ENCODE assay signal across 9 cellular contexts in the genomic region with DNA sequence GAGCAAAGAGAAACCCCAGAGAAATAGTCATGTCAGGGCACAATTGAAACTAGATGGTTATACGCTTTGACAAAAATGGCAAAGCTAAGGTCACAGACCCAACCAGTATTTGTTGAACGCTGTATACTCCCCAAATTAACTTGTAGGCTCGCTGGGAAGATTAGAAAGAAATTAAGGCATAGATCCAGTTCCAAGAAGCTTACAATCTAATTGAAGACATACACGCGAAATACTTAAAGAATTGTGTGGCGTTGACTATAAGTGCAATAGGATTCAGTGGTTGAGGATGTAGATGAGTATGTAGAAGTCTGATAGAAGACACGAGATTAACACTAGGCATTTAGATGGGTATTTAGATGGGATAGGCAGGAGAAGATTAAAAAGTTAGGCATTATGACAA. TPM values are rescaled to one million over a fixed set of nuclear protein-coding genes. Genes with fewer than 3 reads are reported as not detected.
DNase-seq lines count a peak whose midpoint lies in the region; TF ChIP-seq lines count a peak whose summit lies in the region.
"Had no signal": no experiment of that assay in that cellular context is flagged by ENCODE, and none has a peak within 500 bp of the region (broad histone marks: within the 10 kb centered on the region; RNA-seq: fewer than 3 reads in every experiment).

No MANE protein-coding gene starts in this region.

- H4K8ac ChIP-seq in H9 (replicated peaks; ENCODE audit: insufficient read length, low read depth, low read length) = no peak overlapping the region

- no peak overlapping the region for H3K56ac ChIP-seq in H9 (ENCODE audit: insufficient read length, low read depth, low read length)

- H3K4me1 ChIP-seq in H9 (ENCODE audit: insufficient read depth, low read length) = no peaks in the 10 kb centered on the region
- no peaks in the 10 kb centered on the region for H3K4me1 ChIP-seq in iPS-15b (ENCODE audit: control insufficient read depth, insufficient read depth, low read length)
- H3K4me1 ChIP-seq in subcutaneous abdominal adipose tissue (ENCODE audit: control insufficient read depth in 5 of 5, insufficient read depth in 5 of 5, low read length in 5 of 5) = peaks cover 0 to 10% (median 9%) of the 10 kb centered on the region in 5 donors

- no peak overlapping the region for H3K14ac ChIP-seq in H9 (ENCODE audit: insufficient read depth, low read length)

- H3K4me3 ChIP-seq in iPS-15b (ENCODE audit: low read depth, low read length) (peak overlapping the region; percentile 80), subcutaneous abdominal adipose tissue (ENCODE audit: low read depth in 1 of 5, low read length in 5 of 5) (peak overlapping the region; percentile 84 to 95 (median 93))

- no peak overlapping the region for H2BK120ac ChIP-seq in H9 (ENCODE audit: low read depth, low read length, poor library complexity, severe bottlenecking)

- no peak overlapping the region for H3K27ac Mint-ChIP-seq in H9
- H3K27ac Mint-ChIP-seq: activated CD8-positive, alpha-beta T cell treated with anti-CD3 and anti-CD28 coated beads, Interleukin-2, amount 10 ng/mL, durations not matched to agents 7 days and 5 days had no signal

- H3K27me3 ChIP-seq in H9 (ENCODE audit: insufficient read depth, low read length) (no peaks in the 10 kb centered on the region), iPS-15b (ENCODE audit: control insufficient read depth, insufficient read depth, low read length) (peaks cover 6% of the 10 kb centered on the region), subcutaneous abdominal adipose tissue (ENCODE audit: control insufficient read depth in 5 of 5, insufficient read depth in 4 of 5, low read length in 5 of 5) (no peaks in the 10 kb centered on the region)

- no peak overlapping the region for H3K27ac ChIP-seq in H9 (ENCODE audit: insufficient read length, low read depth, low read length)
- peak overlapping the region; percentile 80 for H3K27ac ChIP-seq in VCaP
- peak overlapping the region; percentile 85 for H3K27ac ChIP-seq in subcutaneous abdominal adipose tissue (ENCODE audit: low read depth, low read length)

- H3K79me2 ChIP-seq in H9 (ENCODE audit: insufficient read depth, low read length) = no peaks in the 10 kb centered on the region

- no peak for DNase-seq in H9
- DNase-seq in hippocampal formation (lab: John Stamatoyannopoulos, UW) = no peak
- no peak for DNase-seq in occipital lobe (lab: John Stamatoyannopoulos, UW)
- no peak for DNase-seq in midbrain (lab: John Stamatoyannopoulos, UW)
- DNase-seq in effector CD8-positive, alpha-beta T cell (lab: John Stamatoyannopoulos, UW) = no peak

- H2BK12ac ChIP-seq in H9 (ENCODE audit: insufficient read length, low read depth, low read length) = no peak overlapping the region

- H3K36me3 Mint-ChIP-seq in H9 (ENCODE audit: insufficient read depth in 1 of 3, low read depth in 3 of 3) = no peaks in the 10 kb centered on the region; a peak in 2 of 7 replicates

- no peaks in the 10 kb centered on the region for H3K23me2 ChIP-seq in H9 (ENCODE audit: insufficient read length, low read depth, low read length, poor library complexity, severe bottlenecking)

- no peaks in the 10 kb centered on the region for H4K20me1 ChIP-seq in H9 (ENCODE audit: control insufficient read depth, insufficient read depth, insufficient read length)

- no peak overlapping the region for H4K91ac ChIP-seq in H9 (ENCODE audit: insufficient read length, low read depth, low read length)

- no peak overlapping the region for H2BK15ac ChIP-seq in H9 (ENCODE audit: low read depth, low read length)

- no peak overlapping the region for H3T11ph ChIP-seq in H9 (ENCODE audit: low read length)

- H3K4me1 Mint-ChIP-seq in H9 = no peaks in the 10 kb centered on the region

- H2BK5ac ChIP-seq in H9 (ENCODE audit: insufficient read length, low read length) = no peak overlapping the region

- H3K9ac ChIP-seq in H9 (ENCODE audit: extremely low read depth, insufficient read length, low read length) (peak overlapping the region; percentile 5), iPS-15b (ENCODE audit: low read depth, low read length) (no peak overlapping the region), subcutaneous abdominal adipose tissue (ENCODE audit: low read length in 5 of 5) (peak overlapping the region in 4 of 5 donors; percentile 69 to 86 (median 83))

- H3K4me2 ChIP-seq in H9 (ENCODE audit: insufficient read depth, insufficient read length, low read length) = peak overlapping the region; percentile 71

- no peaks in the 10 kb centered on the region for H3K79me1 ChIP-seq in H9 (ENCODE audit: insufficient read depth, low read depth, low read length, poor library complexity, severe bottlenecking)

- no peak for TF ChIP-seq CTCF in H9 (conservative IDR thresholded peaks at IDR 0.05)
- TF ChIP-seq CTCF in VCaP (conservative IDR thresholded peaks at IDR 0.05) = no peak

- no peak overlapping the region for H3K4me3 Mint-ChIP-seq in H9
- H3K4me3 Mint-ChIP-seq: activated CD8-positive, alpha-beta T cell treated with anti-CD3 and anti-CD28 coated beads, Interleukin-2, amount 10 ng/mL, durations not matched to agents 7 days and 5 days had no signal

- no peak overlapping the region for H3K18ac ChIP-seq in H9 (ENCODE audit: insufficient read length, low read depth, low read length)

- no peaks in the 10 kb centered on the region for H3K36me3 ChIP-seq in iPS-15b (ENCODE audit: control insufficient read depth, insufficient read depth, low read length)
- peaks cover 3 to 11% (median 6%) of the 10 kb centered on the region in 5 donors for H3K36me3 ChIP-seq in subcutaneous abdominal adipose tissue (ENCODE audit: control insufficient read depth in 5 of 5, insufficient read depth in 5 of 5, low read length in 5 of 5)

- no CpG with 5 or more reads among the region's 7 CpGs for WGBS in H9 (ENCODE audit: extremely low coverage, insufficient read length, low lambda C conversion rate)

- no peak overlapping the region for H2BK20ac ChIP-seq in H9 (ENCODE audit: low read depth, low read length, poor library complexity, severe bottlenecking)

- H2AFZ ChIP-seq in H9 (ENCODE audit: low read length) = no peak overlapping the region

- H3K4ac ChIP-seq in H9 (ENCODE audit: low read depth, low read length) = no peak overlapping the region

- H3K27me3 Mint-ChIP-seq in H9 (ENCODE audit: low read depth) = peaks cover 10% of the 10 kb centered on the region

- no peak overlapping the region for H2AK5ac ChIP-seq in H9 (ENCODE audit: insufficient read length, low read length)

- no peak overlapping the region for H3K23ac ChIP-seq in H9 (ENCODE audit: insufficient read length, low read depth, low read length)

- H3K9me3 ChIP-seq in H9 (ENCODE audit: control insufficient read depth, low read depth, low read length) (no peaks in the 10 kb centered on the region), iPS-15b (ENCODE audit: control insufficient read depth, insufficient read depth, low read length) (no peaks in the 10 kb centered on the region), subcutaneous abdominal adipose tissue (ENCODE audit: control insufficient read depth in 5 of 5, low read length in 5 of 5) (no peaks in the 10 kb centered on the region)

- no peak overlapping the region for H4K5ac ChIP-seq in H9 (ENCODE audit: insufficient read length, low read depth, low read length)

- no peaks in the 10 kb centered on the region for H3K9me3 Mint-ChIP-seq in H9

RNA-seq across cellular contexts. Expression of a gene that starts 0.5 kb away (rescaled TPM):
- 8.2 and 9.0 TPM in 2 replicates for total RNA-seq in H9 (2021)
- 22.5 TPM for total RNA-seq in occipital lobe

RNA-seq across cellular contexts. Expression of a gene that starts 0.6 kb away (rescaled TPM):
- total RNA-seq in H9 (2021) (11.6 and 12.9 TPM in 2 replicates), occipital lobe (42.1 TPM)

RNA-seq across cellular contexts. Expression of a gene that starts 34.0 kb away (rescaled TPM):
- total RNA-seq in H9 (2021) = not detected in 2 replicates
- total RNA-seq in occipital lobe = not detected
- total RNA-seq: activated CD8-positive, alpha-beta T cell treated with anti-CD3 and anti-CD28 coated beads, Interleukin-2, amount 10 ng/mL, durations not matched to agents 7 days and 5 days had no signal
